ENCODE assay signal across 12 cellular contexts in genomic region chr14:64191756-64192155, GRCh38.
A peak's percentile ranks its signal among the peaks of the same experiment; 100 is the strongest.
DNase-seq lines count a peak whose midpoint lies in the region; ATAC-seq and TF ChIP-seq lines count a peak whose summit lies in the region.
"Had no signal": no experiment of that assay in that cellular context is flagged by ENCODE, and none has a peak within 500 bp of the region (broad histone marks: within the 10 kb centered on the region; RNA-seq: fewer than 3 reads in every experiment).

No MANE protein-coding gene starts in this region.

- no peaks in the 10 kb centered on the region for H3K27me3 ChIP-seq in AG04450 (ENCODE audit: control insufficient read depth, insufficient read depth, low read length)
- H3K27me3 ChIP-seq: colonic mucosa had no signal

- TF ChIP-seq CTCF in AG04450 (IDR thresholded peaks at IDR 0.05; ENCODE audit: low read depth, low read length) (no peak), HFF-Myc (IDR thresholded peaks at IDR 0.05; ENCODE audit: low read depth, low read length, missing control alignments) (no peak)

- CTCF ChIA-PET in AG04450 (lab: Charles Lee), result interaction anchor here (0.9 kb wide), 1 partner anchor 112 kb away, joined by 3 read pairs; no protein-coding TSS in a partner anchor

- H3K27ac ChIP-seq in AG04450 (ENCODE audit: low read depth, low read length), result no peak overlapping the region
- H3K27ac ChIP-seq: colonic mucosa, HL-60 had no signal

- DNase-seq in AG04450 (ENCODE audit: low read depth, low spot score), result peak; percentile 81
- peak; percentile 26 for DNase-seq in HFF-Myc (ENCODE audit: extremely low read depth, low read depth)
- peak; percentile 55 for DNase-seq in astrocyte of the hippocampus (ENCODE audit: low read depth, low spot score)
- peak; percentile 59 for DNase-seq in glomerular visceral epithelial cell (ENCODE audit: extremely low spot score)
- no peak for DNase-seq in SKM-1 treated with dmso at 0.1 percent for 144 hours (lab: John Stamatoyannopoulos, UW; ENCODE audit: unreplicated experiment)
- no peak for DNase-seq in NCI-H187 (lab: John Stamatoyannopoulos, UW)
- no peak for DNase-seq in Ammon's horn (ENCODE audit: low spot score)
- DNase-seq: colonic mucosa; NCI-H1417 treated with DMSO at 0.1 percent for 48 hours; stimulated activated CD8-positive, alpha-beta memory T cell treated with anti-CD3 and anti-CD28 coated beads, Interleukin-4, amount 100 ng/mL, for 48 hours had no signal

- H3K9me3 ChIP-seq in AG04450 (ENCODE audit: control insufficient read depth, insufficient read depth, low read length), result no peaks in the 10 kb centered on the region; the same call in 1 of the 2 replicates
- H3K9me3 ChIP-seq: colonic mucosa had no signal

- POLR2A ChIA-PET in AG04450 (lab: Yijun Ruan, JAX), result no interaction called here

- no peak for ATAC-seq in HG03460 (IDR thresholded peaks at IDR 0.05; ENCODE audit: unreplicated experiment)

- H3K4me3 ChIP-seq in AG04450 (ENCODE audit: low read depth, low read length), result no peak overlapping the region
- H3K4me3 ChIP-seq in HFF-Myc (replicated peaks; ENCODE audit: low read depth, low read length), result no peak overlapping the region
- H3K4me3 ChIP-seq: colonic mucosa had no signal

Comparison
In these comparisons a context has a peak if more than half of its experiments do, and no peak if none do; other contexts are left out.
1. DNase-seq: peak in AG04450 (single experiment), HFF-Myc (single experiment), astrocyte of the hippocampus (single experiment) and glomerular visceral epithelial cell (single experiment); none in SKM-1 treated with dmso at 0.1 percent for 144 hours (single experiment), NCI-H187 (0 of 2) and Ammon's horn (single experiment).